In the genomic region with DNA sequence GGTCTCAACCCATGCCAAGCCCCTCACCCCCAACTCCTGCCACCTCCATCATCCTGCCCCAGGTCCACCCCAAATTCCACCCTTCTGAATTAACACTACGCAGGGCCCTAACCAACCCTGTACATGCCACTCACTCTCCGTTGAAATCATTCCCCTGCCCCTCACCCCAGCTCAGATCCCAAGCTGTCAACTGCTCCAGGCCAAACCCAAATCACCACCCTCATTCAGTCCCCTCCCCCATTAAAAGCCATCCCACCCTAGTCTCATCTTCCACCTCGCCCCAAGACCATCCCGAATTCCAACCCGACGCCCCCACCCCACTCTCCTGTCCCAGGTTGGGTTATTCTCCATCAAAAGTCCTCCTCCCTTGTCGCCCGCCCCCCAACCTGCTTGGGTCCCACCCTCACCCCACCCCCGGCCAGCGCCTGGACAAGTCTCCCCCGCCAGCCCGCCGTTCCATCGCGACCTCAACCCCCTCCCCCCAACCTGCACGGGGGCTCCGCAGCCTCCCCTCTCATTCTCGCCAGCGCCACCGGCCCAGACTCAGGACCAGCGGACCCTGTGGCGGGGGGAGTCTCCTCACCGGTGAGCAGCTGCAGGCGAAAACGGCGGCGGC, we compare ENCODE assay signal across 8 cellular contexts. TPM values are rescaled to one million over a fixed set of nuclear protein-coding genes. Genes with fewer than 3 reads are reported as not detected.
DNase-seq lines count a peak whose midpoint lies in the region; ATAC-seq, FAIRE-seq and TF ChIP-seq lines count a peak whose summit lies in the region.

No MANE protein-coding gene starts in this region.

- H4K20me1 ChIP-seq in GM12878 (ENCODE audit: control insufficient read depth, insufficient read depth) = no peaks in the 10 kb centered on the region

- TF ChIP-seq CTCF in BJ (IDR thresholded peaks at IDR 0.05; ENCODE audit: insufficient read depth, low read depth, low read length) = no peak
- no peak for TF ChIP-seq CTCF in GM12878 (IDR thresholded peaks at IDR 0.05 in 2 of 3, conservative IDR thresholded peaks at IDR 0.05 in 1 of 3; ENCODE audit: control insufficient read depth in 2 of 3, extremely low read depth in 1 of 3, insufficient read depth in 1 of 3, low read depth in 3 of 3, low read length in 3 of 3)
- TF ChIP-seq CTCF in left lung (IDR thresholded peaks at IDR 0.05) = no peak
- no peak for TF ChIP-seq CTCF in thoracic aorta (IDR thresholded peaks at IDR 0.05)

- intact Hi-C loops in GM12878 (cut with micrococcal nuclease; ENCODE audit: unreplicated experiment) (no loop called here), left lung (cut with DNase I) (no loop called here)

- no peaks in the 10 kb centered on the region for H3K9me3 ChIP-seq in GM12878 (replicated peaks; ENCODE audit: control insufficient read depth, insufficient read depth, low read length)
- H3K9me3 ChIP-seq in left lung = no peaks in the 10 kb centered on the region
- no peaks in the 10 kb centered on the region for H3K9me3 ChIP-seq in thoracic aorta

- SMC1A ChIA-PET in GM12878 (lab: Charles Lee; ENCODE audit: uncharacterized antibody, unreplicated experiment) = interaction anchor here (0.6 to 3.6 kb wide), 12 partner anchors 10 to 183 kb away, joined by 3 to 15 read pairs (median 3); no protein-coding TSS in a partner anchor

- 0 out of 2 replicates have a peak, but pooled peaks have one; percentile 0 for TF ChIP-seq RAD21 in GM12878 (IDR thresholded peaks at IDR 0.05; ENCODE audit: insufficient read depth, low read depth, low read length)

- no peaks in the 10 kb centered on the region for H3K27me3 ChIP-seq in BJ (ENCODE audit: control insufficient read depth, insufficient read depth, low read length)
- no peaks in the 10 kb centered on the region for H3K27me3 ChIP-seq in GM12878 (replicated peaks in 1 of 2; ENCODE audit: control insufficient read depth in 2 of 2, insufficient read depth in 2 of 2, low read length in 1 of 2)
- no peaks in the 10 kb centered on the region for H3K27me3 ChIP-seq in left lung
- H3K27me3 ChIP-seq in thoracic aorta (replicated peaks; ENCODE audit: insufficient read depth) = no peaks in the 10 kb centered on the region

- H3K79me2 ChIP-seq in GM12878 (ENCODE audit: control insufficient read depth, insufficient read depth, low read length) = peaks cover 19% of the 10 kb centered on the region

- peak; percentile 5 for ATAC-seq in HG02610 (IDR thresholded peaks at IDR 0.05; ENCODE audit: unreplicated experiment)
- no peak for ATAC-seq in GM12878
- no peak for ATAC-seq in left lung
- ATAC-seq in thoracic aorta (ENCODE audit: insufficient number of reproducible peaks, low FRiP score, low read depth) = peak; percentile 2
- no peak for ATAC-seq in GM21390 (IDR thresholded peaks at IDR 0.05; ENCODE audit: unreplicated experiment)
- no peak for ATAC-seq in GM19328 (IDR thresholded peaks at IDR 0.05; ENCODE audit: unreplicated experiment)

- TF ChIP-seq EP300 in GM12878 (IDR thresholded peaks at IDR 0.05; ENCODE audit: borderline replicate concordance in 1 of 2, control insufficient read depth in 1 of 2, low read depth in 2 of 2, low read length in 2 of 2) = no peak

- no peak for DNase-seq in BJ (ENCODE audit: low read depth)
- DNase-seq in GM12878 (ENCODE audit: low read depth, low spot score) = no peak
- DNase-seq in left lung = no peak
- peak; percentile 2 for DNase-seq in thoracic aorta (ENCODE audit: low spot score)
- no peak for DNase-seq in GM19240 (ENCODE audit: insufficient read length, low spot score)

- H3K4me3 ChIP-seq in BJ (ENCODE audit: low read depth, low read length) = peak overlapping the region; percentile 96
- H3K4me3 ChIP-seq in GM12878 = peak overlapping the region; percentile 77
- H3K4me3 ChIP-seq in left lung = peak overlapping the region; percentile 60 to 89
- peak overlapping the region; percentile 96 for H3K4me3 ChIP-seq in thoracic aorta

- FAIRE-seq in GM12878 (lab: Jason Lieb, UNC) = no peak

- H2AFZ ChIP-seq in GM12878 (ENCODE audit: control insufficient read depth, low read depth, low read length) = peak overlapping the region; percentile 100

- in situ Hi-C loops in GM12878 (cut with MboI) = no loop called here

- H3K9ac ChIP-seq in GM12878 (ENCODE audit: control insufficient read depth, insufficient read depth, low read length) = peak overlapping the region; percentile 84

- CTCF ChIA-PET in BJ (lab: Yijun Ruan, JAX) = interaction anchor here (0.7 to 1.4 kb wide), 7 partner anchors 16 to 208 kb away, joined by 3 to 5 read pairs (median 3); no protein-coding TSS in a partner anchor
- CTCF ChIA-PET in GM12878 (lab: Yijun Ruan, JAX) = interaction anchor here (0.7 to 1.9 kb wide), 5 partner anchors 19 to 119 kb away, joined by 3 to 8 read pairs (median 4); no protein-coding TSS in a partner anchor

- BruUV-seq in GM12878 (replicated peaks; lab: Mats Ljungman, UMichigan) = no TSS peak

- WGBS in GM12878 (ENCODE audit: insufficient coverage, insufficient replicate concordance, low lambda C conversion rate, missing lambda C conversion rate) = 13% methylated on average over 18 of the region's 27 CpGs

- H3K36me3 ChIP-seq in BJ (ENCODE audit: control insufficient read depth, insufficient read depth, low read length) = no peaks in the 10 kb centered on the region
- H3K36me3 ChIP-seq in GM12878 (ENCODE audit: control insufficient read depth in 2 of 2, insufficient read depth in 2 of 2, low read length in 1 of 2) = no peaks in the 10 kb centered on the region
- no peaks in the 10 kb centered on the region for H3K36me3 ChIP-seq in left lung
- no peaks in the 10 kb centered on the region for H3K36me3 ChIP-seq in thoracic aorta

- H3K4me1 ChIP-seq in GM12878 (ENCODE audit: control insufficient read depth, insufficient read depth, low read length) (no peaks in the 10 kb centered on the region), left lung (peaks cover 6 to 23% of the 10 kb centered on the region in 2 donors), thoracic aorta (ENCODE audit: control insufficient read depth in 1 of 2, low read depth in 2 of 2) (peaks cover 12 to 13% of the 10 kb centered on the region in 2 donors)

- H3K27ac ChIP-seq in GM12878 (ENCODE audit: control insufficient read depth, insufficient read depth) = peak overlapping the region; percentile 50
- peak overlapping the region; percentile 82 to 85 for H3K27ac ChIP-seq in left lung
- H3K27ac ChIP-seq in thoracic aorta = peak overlapping the region in 1 of 2 donors; percentile 53

- RAD21 ChIA-PET in GM12878 (lab: Charles Lee; ENCODE audit: unreplicated experiment) = no interaction called here

- no peak for TF ChIP-seq POLR2A in GM12878 (IDR thresholded peaks at IDR 0.05; ENCODE audit: low read depth, low read length)

- H3K4me2 ChIP-seq in GM12878 (ENCODE audit: control insufficient read depth, insufficient read depth) = peak overlapping the region; percentile 64

- POLR2A ChIA-PET in BJ (lab: Charles Lee) (no interaction called here), GM12878 (lab: Charles Lee) (interaction anchor here (1.2 to 1.5 kb wide), 3 partner anchors 9 to 20 kb away, joined by 3 read pairs; no protein-coding TSS in a partner anchor)

TF ChIP-seq in GM12878, 131 proteins besides CTCF, POLR2A, EP300 and RAD21:
- TF ChIP-seq CHD2 (IDR thresholded peaks at IDR 0.05; ENCODE audit: borderline replicate concordance, low read depth, low read length) (0 out of 2 replicates have a peak, but pooled peaks have one; percentile 16), ZNF274 (IDR thresholded peaks at IDR 0.05; ENCODE audit: insufficient read depth, insufficient read length) (no peak)

RNA-seq across cellular contexts. Expression of gene FAM168A, which starts 0.5 kb away (rescaled TPM):
- polyA plus RNA-seq in BJ (2011; rRNA removed) = 18.0 and 19.1 TPM in 2 replicates
- 37.7 and 40.5 TPM in 2 replicates for polyA minus RNA-seq in BJ (2011; rRNA and poly(A)+ RNA removed)
- 41.3 and 46.5 TPM in 2 replicates for total RNA-seq in GM12878 (2013; cell fraction: nucleolus; rRNA removed)
- total RNA-seq in GM12878 (2014; rRNA removed) = 9.3 and 10.8 TPM in 2 replicates
- 8.9 and 9.1 TPM in 2 replicates for total RNA-seq in GM12878 (2014; rRNA removed; fragmentation: Illumina TruSeq; extraction: Trizol)
- total RNA-seq in GM12878 (2021) = 17.9 and 18.1 TPM in 2 replicates
- polyA plus RNA-seq in GM12878 (2011; ENCODE audit: low read depth) = 10.5 TPM
- 10.5 and 20.0 TPM in 2 replicates for polyA plus RNA-seq in GM12878 (2011; rRNA removed)
- polyA plus RNA-seq in GM12878 (2011; cell fraction: cytosol; rRNA removed) = 15.5 and 15.8 TPM in 2 replicates
- polyA plus RNA-seq in GM12878 (2011; cell fraction: nucleus; rRNA removed) = 50.9 and 53.9 TPM in 2 replicates
- polyA plus RNA-seq in GM12878 (2012) = 12.9 and 15.4 TPM in 2 replicates
- 14.1 and 14.4 TPM in 2 replicates for polyA plus RNA-seq in GM12878 (2014; fragmentation: Illumina TruSeq; extraction: Trizol)
- polyA plus RNA-seq in GM12878 (2014; fragmentation: Nextera tagmentation; extraction: Ambion mirVana) = 1 to 10 TPM; 1.7 to 1.8 TPM
- 11.7 and 11.9 TPM in 2 replicates for polyA plus RNA-seq in GM12878 (2014; rRNA removed)
- 1 to 10 TPM; 2.7 to 3.0 TPM for polyA plus RNA-seq in GM12878 (2016; fragmentation: Nextera tagmentation; extraction: Ambion mirVana)
- polyA minus RNA-seq in GM12878 (2011; rRNA and poly(A)+ RNA removed) = 20.7 and 22.8 TPM in 2 replicates
- 7.6 and 13.9 TPM in 2 replicates for polyA minus RNA-seq in GM12878 (2011; cell fraction: cytosol; rRNA and poly(A)+ RNA removed)
- 15.5 and 26.0 TPM in 2 replicates for polyA minus RNA-seq in GM12878 (2011; cell fraction: nucleus; rRNA and poly(A)+ RNA removed)
- total RNA-seq in left lung = 10 to 100 TPM; 28.2 to 35.6 TPM
- 10 to 100 TPM; 34.0 to 36.0 TPM for total RNA-seq in thoracic aorta

RNA-seq across cellular contexts. Expression of gene PLEKHB1, which starts 48.9 kb away (rescaled TPM):
- polyA plus RNA-seq in BJ (2011; rRNA removed) = 0.29 and 0.40 TPM in 2 replicates
- 0.33 TPM in 1 of 2 replicates, not detected in the other for polyA minus RNA-seq in BJ (2011; rRNA and poly(A)+ RNA removed)
- total RNA-seq in GM12878 (2013; cell fraction: nucleolus; rRNA removed) = 2.3 and 3.5 TPM in 2 replicates
- total RNA-seq in GM12878 (2014; rRNA removed) = 0.98 and 2.0 TPM in 2 replicates
- total RNA-seq in GM12878 (2014; rRNA removed; fragmentation: Illumina TruSeq; extraction: Trizol) = 0.58 and 0.97 TPM in 2 replicates
- 1.0 and 2.6 TPM in 2 replicates for total RNA-seq in GM12878 (2021)
- polyA plus RNA-seq in GM12878 (2011; ENCODE audit: low read depth) = 0.26 TPM
- 1.9 and 2.3 TPM in 2 replicates for polyA plus RNA-seq in GM12878 (2011; rRNA removed)
- 4.7 and 5.6 TPM in 2 replicates for polyA plus RNA-seq in GM12878 (2011; cell fraction: cytosol; rRNA removed)
- 4.5 and 6.3 TPM in 2 replicates for polyA plus RNA-seq in GM12878 (2011; cell fraction: nucleus; rRNA removed)
- polyA plus RNA-seq in GM12878 (2012) = 1.1 and 1.3 TPM in 2 replicates
- 0.82 and 0.88 TPM in 2 replicates for polyA plus RNA-seq in GM12878 (2014; fragmentation: Illumina TruSeq; extraction: Trizol)
- polyA plus RNA-seq in GM12878 (2014; fragmentation: Nextera tagmentation; extraction: Ambion mirVana) = 1 to 10 TPM in 1 of 2 experiments, under 1 TPM in 1; 0.79 to 1.1 TPM
- 1.6 and 3.1 TPM in 2 replicates for polyA plus RNA-seq in GM12878 (2014; rRNA removed)
- polyA plus RNA-seq in GM12878 (2016; fragmentation: Nextera tagmentation; extraction: Ambion mirVana) = 1 to 10 TPM in 1 of 2 experiments, not detected in 1; 1.5 TPM
- 1.9 and 2.6 TPM in 2 replicates for polyA minus RNA-seq in GM12878 (2011; rRNA and poly(A)+ RNA removed)
- polyA minus RNA-seq in GM12878 (2011; cell fraction: cytosol; rRNA and poly(A)+ RNA removed) = 1.9 TPM in 1 of 2 replicates, not detected in the other
- 0.97 and 2.2 TPM in 2 replicates for polyA minus RNA-seq in GM12878 (2011; cell fraction: nucleus; rRNA and poly(A)+ RNA removed)
- 10 to 100 TPM; 16.7 to 32.2 TPM for total RNA-seq in left lung
- 1 to 10 TPM; 7.3 to 7.9 TPM for total RNA-seq in thoracic aorta

Comparison
In these comparisons a context has a peak if more than half of its experiments do, and no peak if none do; other contexts are left out.
1. ATAC-seq: peak in HG02610 (single experiment) and thoracic aorta (single experiment); none in GM12878 (single experiment), left lung (single experiment), GM21390 (single experiment) and GM19328 (single experiment).
2. Peak in every context shown above with its lines, with median percentiles within 50 percentile points of each other: H3K4me3 ChIP-seq.